In the genomic region with DNA sequence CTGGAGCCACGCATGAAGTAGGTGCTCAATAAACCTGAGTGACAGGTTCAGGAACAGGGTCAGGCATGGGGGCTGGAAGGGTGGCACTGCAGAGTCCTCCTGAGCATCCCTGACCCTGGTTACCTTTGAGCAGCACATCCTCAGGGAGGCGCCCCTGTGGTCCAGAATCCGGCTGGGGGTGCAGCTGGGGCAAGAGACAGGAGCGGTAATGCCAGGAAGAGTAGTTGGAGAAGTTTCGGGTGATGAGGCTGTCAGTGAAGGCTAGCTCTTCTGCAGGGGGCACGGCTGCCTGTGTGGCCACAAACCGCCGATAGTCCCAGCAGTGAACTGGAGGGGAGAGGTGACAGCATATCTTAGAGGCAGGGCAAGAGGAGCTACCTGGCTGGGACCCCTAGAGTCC, we compare ENCODE assay signal across 19 cellular contexts. TPM values are rescaled to one million over a fixed set of nuclear protein-coding genes. Genes with fewer than 3 reads are reported as not detected.
DNase-seq lines count a peak whose midpoint lies in the region; ATAC-seq and TF ChIP-seq lines count a peak whose summit lies in the region.
"Had no signal": no experiment of that assay in that cellular context is flagged by ENCODE, and none has a peak within 500 bp of the region (broad histone marks: within the 10 kb centered on the region; RNA-seq: fewer than 3 reads in every experiment).

No MANE protein-coding gene starts in this region.

- no peaks in the 10 kb centered on the region for H3K27me3 Mint-ChIP-seq in activated naive CD4-positive, alpha-beta T cell treated with anti-CD3 and anti-CD28 coated beads, Interleukin-2, amount 10 ng/mL, durations not matched to agents 7 days and 5 days
- no peaks in the 10 kb centered on the region for H3K27me3 Mint-ChIP-seq in activated naive CD4-positive, alpha-beta T cell treated with anti-CD3 and anti-CD28 coated beads for 36 hours (ENCODE audit: low read depth)
- H3K27me3 Mint-ChIP-seq in CD4-positive, alpha-beta T cell, result no peaks in the 10 kb centered on the region
- no peaks in the 10 kb centered on the region for H3K27me3 Mint-ChIP-seq in activated T-helper 1 cell treated with anti-CD3 and anti-CD28 coated beads, Interleukin-12 subunit alpha, Interleukin-12 subunit beta, Interleukin-2, Interleukin-4 antibody, amounts not matched to agents 30 ng/mL and 10 ng/mL and 1 ng/mL, durations not matched to agents 14 hours and 24 hours and 36 hours (ENCODE audit: insufficient read depth)
- H3K27me3 Mint-ChIP-seq in nephron progenitor cell (ENCODE audit: low read depth, poor library complexity), result peaks cover 6% of the 10 kb centered on the region

- intact Hi-C loops in activated naive CD4-positive, alpha-beta T cell treated with anti-CD3 and anti-CD28 coated beads for 36 hours (cut with micrococcal nuclease), result no loop called here
- intact Hi-C loops in CD4-positive, alpha-beta T cell (cut with DNase I, micrococcal nuclease), result no loop called here
- intact Hi-C loops in activated T-helper 1 cell treated with anti-CD3 and anti-CD28 coated beads, Interleukin-12 subunit alpha, Interleukin-12 subunit beta, Interleukin-2, Interleukin-4 antibody, amounts not matched to agents 30 ng/mL and 10 ng/mL and 1 ng/mL, durations not matched to agents 14 hours and 24 hours and 36 hours (cut with micrococcal nuclease), result no loop called here

- no peaks in the 10 kb centered on the region for H3K9me3 ChIP-seq in CD4-positive, alpha-beta T cell (ENCODE audit: control insufficient read depth, low read length)

- POLR2A ChIA-PET in CD4-positive, alpha-beta T cell (lab: Charles Lee), result interaction anchor here (1.2 to 4.0 kb wide), 4 partner anchors 11 to 56 kb away, joined by 3 to 134 read pairs (median 19); a partner anchor contains a TSS

- H3K4me3 Mint-ChIP-seq in activated naive CD4-positive, alpha-beta T cell treated with anti-CD3 and anti-CD28 coated beads, Interleukin-2, amount 10 ng/mL, durations not matched to agents 7 days and 5 days, result no peak overlapping the region
- H3K4me3 Mint-ChIP-seq in activated naive CD4-positive, alpha-beta T cell treated with anti-CD3 and anti-CD28 coated beads for 36 hours, result no peak overlapping the region
- peak overlapping the region; percentile 96 for H3K4me3 Mint-ChIP-seq in CD4-positive, alpha-beta T cell
- peak overlapping the region; percentile 50 for H3K4me3 Mint-ChIP-seq in activated T-helper 1 cell treated with anti-CD3 and anti-CD28 coated beads, Interleukin-12 subunit alpha, Interleukin-12 subunit beta, Interleukin-2, Interleukin-4 antibody, amounts not matched to agents 30 ng/mL and 10 ng/mL and 1 ng/mL, durations not matched to agents 14 hours and 24 hours and 36 hours
- H3K4me3 Mint-ChIP-seq in nephron progenitor cell, result no peak overlapping the region
- H3K4me3 Mint-ChIP-seq: HFFc6 had no signal

- H3K4me1 Mint-ChIP-seq in activated naive CD4-positive, alpha-beta T cell treated with anti-CD3 and anti-CD28 coated beads, Interleukin-2, amount 10 ng/mL, durations not matched to agents 7 days and 5 days, result peaks cover 46% of the 10 kb centered on the region
- peaks cover 34% of the 10 kb centered on the region for H3K4me1 Mint-ChIP-seq in activated naive CD4-positive, alpha-beta T cell treated with anti-CD3 and anti-CD28 coated beads for 36 hours (ENCODE audit: low read depth)
- peaks cover 39% of the 10 kb centered on the region for H3K4me1 Mint-ChIP-seq in CD4-positive, alpha-beta T cell (ENCODE audit: low read depth)
- peaks cover 46% of the 10 kb centered on the region for H3K4me1 Mint-ChIP-seq in activated T-helper 1 cell treated with anti-CD3 and anti-CD28 coated beads, Interleukin-12 subunit alpha, Interleukin-12 subunit beta, Interleukin-2, Interleukin-4 antibody, amounts not matched to agents 30 ng/mL and 10 ng/mL and 1 ng/mL, durations not matched to agents 14 hours and 24 hours and 36 hours (ENCODE audit: low read depth)
- H3K4me1 Mint-ChIP-seq in nephron progenitor cell, result peaks cover 22% of the 10 kb centered on the region

- H3K9me3 Mint-ChIP-seq in activated naive CD4-positive, alpha-beta T cell treated with anti-CD3 and anti-CD28 coated beads, Interleukin-2, amount 10 ng/mL, durations not matched to agents 7 days and 5 days, result no peaks in the 10 kb centered on the region
- no peaks in the 10 kb centered on the region for H3K9me3 Mint-ChIP-seq in activated naive CD4-positive, alpha-beta T cell treated with anti-CD3 and anti-CD28 coated beads for 36 hours
- no peaks in the 10 kb centered on the region for H3K9me3 Mint-ChIP-seq in CD4-positive, alpha-beta T cell
- H3K9me3 Mint-ChIP-seq in activated T-helper 1 cell treated with anti-CD3 and anti-CD28 coated beads, Interleukin-12 subunit alpha, Interleukin-12 subunit beta, Interleukin-2, Interleukin-4 antibody, amounts not matched to agents 30 ng/mL and 10 ng/mL and 1 ng/mL, durations not matched to agents 14 hours and 24 hours and 36 hours, result no peaks in the 10 kb centered on the region
- H3K9me3 Mint-ChIP-seq in nephron progenitor cell, result no peaks in the 10 kb centered on the region
- H3K9me3 Mint-ChIP-seq: HFFc6 had no signal

- TF ChIP-seq CTCF in CD4-positive, alpha-beta T cell (IDR thresholded peaks at IDR 0.05), result no peak
- no peak for TF ChIP-seq CTCF in nephron progenitor cell (IDR thresholded peaks at IDR 0.05)

- DNase-seq in activated naive CD4-positive, alpha-beta T cell treated with anti-CD3 and anti-CD28 coated beads, Interleukin-2, amount 10 ng/mL, durations not matched to agents 7 days and 5 days, result no peak
- no peak for DNase-seq in activated naive CD4-positive, alpha-beta T cell treated with anti-CD3 and anti-CD28 coated beads for 36 hours
- DNase-seq in CD4-positive, alpha-beta T cell, result no peak
- no peak for DNase-seq in activated T-helper 1 cell treated with anti-CD3 and anti-CD28 coated beads, Interleukin-12 subunit alpha, Interleukin-12 subunit beta, Interleukin-2, Interleukin-4 antibody, amounts not matched to agents 30 ng/mL and 10 ng/mL and 1 ng/mL, durations not matched to agents 14 hours and 24 hours and 36 hours (ENCODE audit: low spot score)
- DNase-seq in nephron progenitor cell, result no peak
- no peak for DNase-seq in NAMALWA (ENCODE audit: low spot score)
- DNase-seq in G401 (ENCODE audit: low spot score), result no peak
- DNase-seq in RKO (ENCODE audit: low spot score), result no peak
- DNase-seq: AML-193, EL, HFFc6, Karpas-422, NCI-H1436 treated with DMSO at 0.1 percent for 48 hours, NCI-H2029, NCI-H2227 treated with DMSO at 0.1 percent for 48 hours, NCI-H510A, PC-9, SIG-M5 had no signal

- H3K27me3 ChIP-seq in CD4-positive, alpha-beta T cell (ENCODE audit: control insufficient read depth, insufficient read depth, low read length), result no peaks in the 10 kb centered on the region

- peak overlapping the region; percentile 52 for H3K27ac Mint-ChIP-seq in activated naive CD4-positive, alpha-beta T cell treated with anti-CD3 and anti-CD28 coated beads, Interleukin-2, amount 10 ng/mL, durations not matched to agents 7 days and 5 days
- H3K27ac Mint-ChIP-seq in activated naive CD4-positive, alpha-beta T cell treated with anti-CD3 and anti-CD28 coated beads for 36 hours, result no peak overlapping the region
- H3K27ac Mint-ChIP-seq in CD4-positive, alpha-beta T cell, result no peak overlapping the region
- no peak overlapping the region for H3K27ac Mint-ChIP-seq in activated T-helper 1 cell treated with anti-CD3 and anti-CD28 coated beads, Interleukin-12 subunit alpha, Interleukin-12 subunit beta, Interleukin-2, Interleukin-4 antibody, amounts not matched to agents 30 ng/mL and 10 ng/mL and 1 ng/mL, durations not matched to agents 14 hours and 24 hours and 36 hours
- H3K27ac Mint-ChIP-seq in nephron progenitor cell, result peak overlapping the region; percentile 61
- H3K27ac Mint-ChIP-seq: HFFc6 had no signal

- ATAC-seq in CD4-positive, alpha-beta T cell (ENCODE audit: poor library complexity), result no peak

- in situ Hi-C loops in G401 (cut with HindIII; ENCODE audit: low sequenced_read_pairs), result no loop called here

- H3K27ac ChIP-seq in CD4-positive, alpha-beta T cell (ENCODE audit: low read depth, low read length), result no peak overlapping the region
- H3K27ac ChIP-seq: C4-2B, PC-9 had no signal

- CTCF ChIA-PET in activated naive CD4-positive, alpha-beta T cell treated with anti-CD3 and anti-CD28 coated beads, Interleukin-2, amount 10 ng/mL, durations not matched to agents 7 days and 5 days (lab: Charles Lee), result interaction anchor here (0.8 to 12.6 kb wide), 9 partner anchors 11 to 212 kb away, joined by 3 to 110 read pairs (median 4); a partner anchor contains a TSS
- CTCF ChIA-PET in activated naive CD4-positive, alpha-beta T cell treated with anti-CD3 and anti-CD28 coated beads for 36 hours (lab: Charles Lee), result interaction anchor here (1.4 to 4.5 kb wide), 6 partner anchors 11 to 39 kb away, joined by 6 to 43 read pairs (median 20); a partner anchor contains a TSS
- CTCF ChIA-PET in CD4-positive, alpha-beta T cell (lab: Charles Lee), result interaction anchor here (2.9 to 3.6 kb wide), 2 partner anchors 11 to 28 kb away, joined by 18 to 20 read pairs; no protein-coding TSS in a partner anchor

- peaks cover 20% of the 10 kb centered on the region for H3K36me3 Mint-ChIP-seq in activated naive CD4-positive, alpha-beta T cell treated with anti-CD3 and anti-CD28 coated beads, Interleukin-2, amount 10 ng/mL, durations not matched to agents 7 days and 5 days
- peaks cover 18% of the 10 kb centered on the region for H3K36me3 Mint-ChIP-seq in activated naive CD4-positive, alpha-beta T cell treated with anti-CD3 and anti-CD28 coated beads for 36 hours (ENCODE audit: low read depth)
- peaks cover 58% of the 10 kb centered on the region for H3K36me3 Mint-ChIP-seq in CD4-positive, alpha-beta T cell (ENCODE audit: low read depth)
- H3K36me3 Mint-ChIP-seq in activated T-helper 1 cell treated with anti-CD3 and anti-CD28 coated beads, Interleukin-12 subunit alpha, Interleukin-12 subunit beta, Interleukin-2, Interleukin-4 antibody, amounts not matched to agents 30 ng/mL and 10 ng/mL and 1 ng/mL, durations not matched to agents 14 hours and 24 hours and 36 hours (ENCODE audit: low read depth), result peaks cover 16% of the 10 kb centered on the region
- H3K36me3 Mint-ChIP-seq in nephron progenitor cell (ENCODE audit: low read depth), result peaks cover 10% of the 10 kb centered on the region

RNA-seq across cellular contexts. Expression of a gene that starts 2.0 kb away (rescaled TPM):
- total RNA-seq in activated naive CD4-positive, alpha-beta T cell treated with anti-CD3 and anti-CD28 coated beads for 36 hours, result 10 to 100 TPM; 74.9 to 76.2 TPM
- 10 to 100 TPM; 52.3 to 55.2 TPM for total RNA-seq in CD4-positive, alpha-beta T cell
- 52.2 and 54.4 TPM in 2 replicates for total RNA-seq in activated T-helper 1 cell treated with anti-CD3 and anti-CD28 coated beads, Interleukin-12 subunit alpha, Interleukin-12 subunit beta, Interleukin-2, Interleukin-4 antibody, amounts not matched to agents 30 ng/mL and 10 ng/mL and 1 ng/mL, durations not matched to agents 14 hours and 24 hours and 36 hours
- 19.0 and 23.6 TPM in 2 replicates for total RNA-seq in G401 (2014; rRNA removed; shearing (Covaris generic))

RNA-seq across cellular contexts. Expression of a gene that starts 6.4 kb away (rescaled TPM):
- 10 to 100 TPM; 13.5 to 13.8 TPM for total RNA-seq in activated naive CD4-positive, alpha-beta T cell treated with anti-CD3 and anti-CD28 coated beads for 36 hours
- total RNA-seq in CD4-positive, alpha-beta T cell, result 1 to 10 TPM; 3.5 to 3.9 TPM
- total RNA-seq in activated T-helper 1 cell treated with anti-CD3 and anti-CD28 coated beads, Interleukin-12 subunit alpha, Interleukin-12 subunit beta, Interleukin-2, Interleukin-4 antibody, amounts not matched to agents 30 ng/mL and 10 ng/mL and 1 ng/mL, durations not matched to agents 14 hours and 24 hours and 36 hours, result 4.1 and 4.8 TPM in 2 replicates
- total RNA-seq in G401 (2014; rRNA removed; shearing (Covaris generic)), result 0.10 TPM in 1 of 2 replicates, not detected in the other

RNA-seq across cellular contexts. Expression of a gene that starts 26.9 kb away (rescaled TPM):
- total RNA-seq in activated naive CD4-positive, alpha-beta T cell treated with anti-CD3 and anti-CD28 coated beads for 36 hours, result 100 to 1,000 TPM; 117 to 128 TPM
- 100 to 1,000 TPM; 110 to 113 TPM for total RNA-seq in CD4-positive, alpha-beta T cell
- total RNA-seq in activated T-helper 1 cell treated with anti-CD3 and anti-CD28 coated beads, Interleukin-12 subunit alpha, Interleukin-12 subunit beta, Interleukin-2, Interleukin-4 antibody, amounts not matched to agents 30 ng/mL and 10 ng/mL and 1 ng/mL, durations not matched to agents 14 hours and 24 hours and 36 hours, result 90.9 and 95.9 TPM in 2 replicates
- total RNA-seq in G401 (2014; rRNA removed; shearing (Covaris generic)), result 38.1 and 63.0 TPM in 2 replicates

RNA-seq across cellular contexts. Expression of a gene that starts 30.2 kb away (rescaled TPM):
- 10 to 100 TPM; 11.8 to 13.8 TPM for total RNA-seq in activated naive CD4-positive, alpha-beta T cell treated with anti-CD3 and anti-CD28 coated beads for 36 hours
- 10 to 100 TPM; 21.5 to 23.5 TPM for total RNA-seq in CD4-positive, alpha-beta T cell
- 7.5 TPM in 2 replicates for total RNA-seq in activated T-helper 1 cell treated with anti-CD3 and anti-CD28 coated beads, Interleukin-12 subunit alpha, Interleukin-12 subunit beta, Interleukin-2, Interleukin-4 antibody, amounts not matched to agents 30 ng/mL and 10 ng/mL and 1 ng/mL, durations not matched to agents 14 hours and 24 hours and 36 hours
- 3.8 and 11.4 TPM in 2 replicates for total RNA-seq in G401 (2014; rRNA removed; shearing (Covaris generic))

RNA-seq across cellular contexts. Expression of a gene that starts 30.3 kb away (rescaled TPM):
- total RNA-seq in activated naive CD4-positive, alpha-beta T cell treated with anti-CD3 and anti-CD28 coated beads for 36 hours, result 10 to 100 TPM; 24.8 to 26.4 TPM
- 10 to 100 TPM; 25.9 to 27.5 TPM for total RNA-seq in CD4-positive, alpha-beta T cell
- 49.3 and 52.6 TPM in 2 replicates for total RNA-seq in activated T-helper 1 cell treated with anti-CD3 and anti-CD28 coated beads, Interleukin-12 subunit alpha, Interleukin-12 subunit beta, Interleukin-2, Interleukin-4 antibody, amounts not matched to agents 30 ng/mL and 10 ng/mL and 1 ng/mL, durations not matched to agents 14 hours and 24 hours and 36 hours
- total RNA-seq in G401 (2014; rRNA removed; shearing (Covaris generic)), result 28.7 and 28.9 TPM in 2 replicates

Comparison
In these comparisons a context has a peak if more than half of its experiments do, and no peak if none do; other contexts are left out.
1. H3K27ac Mint-ChIP-seq: peak in activated naive CD4-positive, alpha-beta T cell treated with anti-CD3 and anti-CD28 coated beads, Interleukin-2, amount 10 ng/mL, durations not matched to agents 7 days and 5 days (single experiment) and nephron progenitor cell (single experiment); none in activated naive CD4-positive, alpha-beta T cell treated with anti-CD3 and anti-CD28 coated beads for 36 hours (single experiment), CD4-positive, alpha-beta T cell (single experiment) and activated T-helper 1 cell treated with anti-CD3 and anti-CD28 coated beads, Interleukin-12 subunit alpha, Interleukin-12 subunit beta, Interleukin-2, Interleukin-4 antibody, amounts not matched to agents 30 ng/mL and 10 ng/mL and 1 ng/mL, durations not matched to agents 14 hours and 24 hours and 36 hours (single experiment).
2. H3K4me3 Mint-ChIP-seq: peak in CD4-positive, alpha-beta T cell (single experiment) and activated T-helper 1 cell treated with anti-CD3 and anti-CD28 coated beads, Interleukin-12 subunit alpha, Interleukin-12 subunit beta, Interleukin-2, Interleukin-4 antibody, amounts not matched to agents 30 ng/mL and 10 ng/mL and 1 ng/mL, durations not matched to agents 14 hours and 24 hours and 36 hours (single experiment); none in activated naive CD4-positive, alpha-beta T cell treated with anti-CD3 and anti-CD28 coated beads, Interleukin-2, amount 10 ng/mL, durations not matched to agents 7 days and 5 days (single experiment), activated naive CD4-positive, alpha-beta T cell treated with anti-CD3 and anti-CD28 coated beads for 36 hours (single experiment) and nephron progenitor cell (single experiment).